8 cellular contexts compared by ENCODE assay signal in the genomic region with DNA sequence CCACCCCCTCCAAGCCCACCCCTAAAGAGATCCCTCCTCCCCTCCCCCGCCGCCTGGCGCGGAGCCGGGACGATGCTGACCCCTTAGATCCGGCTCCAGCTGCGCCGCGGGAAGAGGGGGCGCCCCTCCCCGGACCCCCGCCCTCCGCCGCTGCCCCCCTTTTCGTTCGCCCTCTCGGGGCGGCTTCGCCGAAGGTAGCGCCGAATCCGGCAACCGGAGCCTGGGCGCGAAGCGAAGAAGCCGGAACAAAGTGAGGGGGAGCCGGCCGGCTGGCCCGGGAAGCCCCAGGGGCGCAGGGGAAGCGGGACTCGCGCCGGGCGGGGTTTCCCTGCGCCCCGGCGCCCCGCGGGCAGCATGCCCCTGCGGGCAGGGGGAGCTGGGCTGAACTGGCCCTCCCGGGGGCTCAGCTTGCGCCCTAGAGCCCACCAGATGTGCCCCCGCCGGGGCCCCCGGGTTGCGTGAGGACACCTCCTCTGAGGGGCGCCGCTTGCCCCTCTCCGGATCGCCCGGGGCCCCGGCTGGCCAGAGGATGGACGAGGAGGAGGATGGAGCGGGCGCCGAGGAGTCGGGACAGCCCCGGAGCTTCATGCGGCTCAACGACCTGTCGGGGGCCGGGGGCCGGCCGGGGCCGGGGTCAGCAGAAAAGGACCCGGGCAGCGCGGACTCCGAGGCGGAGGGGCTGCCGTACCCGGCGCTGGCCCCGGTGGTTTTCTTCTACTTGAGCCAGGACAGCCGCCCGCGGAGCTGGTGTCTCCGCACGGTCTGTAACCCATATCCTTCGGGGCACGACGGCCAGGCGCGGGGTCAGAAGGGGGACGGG. TPM values are rescaled to one million over a fixed set of nuclear protein-coding genes. Genes with fewer than 3 reads are reported as not detected.
DNase-seq lines count a peak whose midpoint lies in the region; ATAC-seq and TF ChIP-seq lines count a peak whose summit lies in the region.

No MANE protein-coding gene starts in this region.

- no peaks in the 10 kb centered on the region for H3K36me3 Mint-ChIP-seq in activated naive CD4-positive, alpha-beta T cell treated with anti-CD3 and anti-CD28 coated beads, Interleukin-2, amount 50 U/mL, for 24 hours
- no peaks in the 10 kb centered on the region for H3K36me3 Mint-ChIP-seq in type B pancreatic cell

- H3K4me3 ChIP-seq in Peyer's patch (peak overlapping the region; percentile 31 to 80 (median 57)), iPS-11a (ENCODE audit: low read depth, low read length) (peak overlapping the region; percentile 10)

- no peak for DNase-seq in activated naive CD4-positive, alpha-beta T cell (lab: John Stamatoyannopoulos, UW)
- DNase-seq in Peyer's patch (no peak), type B pancreatic cell (ENCODE audit: extremely low spot score, unreplicated experiment) (no peak), epidermal melanocyte (ENCODE audit: insufficient read length, low spot score) (no peak)

- H3K27me3 ChIP-seq in Peyer's patch, result peaks cover 0 to 36% of the 10 kb centered on the region in 2 donors

- peaks cover 0 to 42% (median 30%) of the 10 kb centered on the region in 4 donors for H3K4me1 ChIP-seq in Peyer's patch

- no peak overlapping the region for H3K27ac Mint-ChIP-seq in activated naive CD4-positive, alpha-beta T cell treated with anti-CD3 and anti-CD28 coated beads, Interleukin-2, amount 50 U/mL, for 24 hours
- H3K27ac Mint-ChIP-seq in type B pancreatic cell, result no peak overlapping the region

- ATAC-seq in HG03521 (IDR thresholded peaks at IDR 0.05; ENCODE audit: unreplicated experiment), result no peak
- ATAC-seq in HG03196 (IDR thresholded peaks at IDR 0.05; ENCODE audit: unreplicated experiment), result no peak

- no peaks in the 10 kb centered on the region for H3K36me3 ChIP-seq in Peyer's patch

- no peaks in the 10 kb centered on the region for H3K9me3 ChIP-seq in Peyer's patch

- H3K27ac ChIP-seq in Peyer's patch, result peak overlapping the region in 1 of 4 donors; percentile 38

- TF ChIP-seq CTCF in Peyer's patch (IDR thresholded peaks at IDR 0.05) (no peak), type B pancreatic cell (conservative IDR thresholded peaks at IDR 0.05) (no peak)

- no peaks in the 10 kb centered on the region for H3K9me3 Mint-ChIP-seq in activated naive CD4-positive, alpha-beta T cell treated with anti-CD3 and anti-CD28 coated beads, Interleukin-2, amount 50 U/mL, for 24 hours
- no peaks in the 10 kb centered on the region for H3K9me3 Mint-ChIP-seq in type B pancreatic cell

- H3K4me1 Mint-ChIP-seq in activated naive CD4-positive, alpha-beta T cell treated with anti-CD3 and anti-CD28 coated beads, Interleukin-2, amount 50 U/mL, for 24 hours, result peaks cover 27% of the 10 kb centered on the region
- H3K4me1 Mint-ChIP-seq in type B pancreatic cell (ENCODE audit: unreplicated experiment), result peaks cover 30% of the 10 kb centered on the region

- no peak for TF ChIP-seq POLR2A in Peyer's patch (IDR thresholded peaks at IDR 0.05)

- peaks cover 31% of the 10 kb centered on the region for H3K27me3 Mint-ChIP-seq in activated naive CD4-positive, alpha-beta T cell treated with anti-CD3 and anti-CD28 coated beads, Interleukin-2, amount 50 U/mL, for 24 hours
- H3K27me3 Mint-ChIP-seq in type B pancreatic cell, result peaks cover 67% of the 10 kb centered on the region

- peak overlapping the region; percentile 19 for H3K4me3 Mint-ChIP-seq in activated naive CD4-positive, alpha-beta T cell treated with anti-CD3 and anti-CD28 coated beads, Interleukin-2, amount 50 U/mL, for 24 hours
- peak overlapping the region; percentile 44 for H3K4me3 Mint-ChIP-seq in type B pancreatic cell

RNA-seq across cellular contexts. Expression of a gene that starts 0.6 kb away (rescaled TPM):
- total RNA-seq in Peyer's patch (not detected), type B pancreatic cell (ENCODE audit: low replicate concordance) (1.9 and 27.8 TPM in 2 replicates)

RNA-seq across cellular contexts. Expression of a gene that starts 14.2 kb away (rescaled TPM):
- total RNA-seq in Peyer's patch (100 to 1,000 TPM in 3 of 4 donors, 10 to 100 TPM in 1; 75.1 to 125 (median 110) TPM), type B pancreatic cell (ENCODE audit: low replicate concordance) (40.3 and 51.3 TPM in 2 replicates)

RNA-seq across cellular contexts. Expression of a gene that starts 28.6 kb away (rescaled TPM):
- total RNA-seq in Peyer's patch, result 10 to 100 TPM in 2 of 4 donors, 1 to 10 TPM in 2; 3.0 to 17.3 (median 13.0) TPM
- 41.7 and 72.1 TPM in 2 replicates for total RNA-seq in type B pancreatic cell (ENCODE audit: low replicate concordance)

RNA-seq across cellular contexts. Expression of a gene that starts 52.9 kb away (rescaled TPM):
- total RNA-seq in Peyer's patch, result 1 to 10 TPM in 1 of 4 donors, under 1 TPM in 1, not detected in 2; 0.53 to 1.1 TPM
- 0.88 and 4.1 TPM in 2 replicates for total RNA-seq in type B pancreatic cell (ENCODE audit: low replicate concordance)
